Comparison of ENCODE assay signal across 33 cellular contexts in the genomic region with DNA sequence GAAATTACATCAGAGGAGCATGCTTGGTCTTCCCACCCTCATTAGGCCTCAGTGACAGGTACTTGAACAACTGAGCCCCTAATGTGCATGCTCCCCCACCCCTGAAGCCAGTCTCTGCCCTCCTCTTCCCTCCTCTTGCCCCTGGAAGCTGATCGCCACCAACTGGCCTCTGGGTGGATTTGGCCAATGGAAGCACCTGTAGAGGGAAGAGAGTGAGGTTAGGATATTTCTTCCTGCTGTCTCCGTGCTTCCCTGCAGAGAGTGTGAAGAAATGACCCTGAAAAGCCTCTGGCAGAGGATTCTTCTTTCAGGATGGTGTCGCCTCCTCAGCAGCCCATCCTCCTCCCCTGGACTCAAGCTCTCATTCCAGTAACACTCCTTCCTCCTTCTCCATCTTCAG. TPM values are rescaled to one million over a fixed set of nuclear protein-coding genes. Genes with fewer than 3 reads are reported as not detected.
"Had no signal": no experiment of that assay in that cellular context is flagged by ENCODE, and none has a peak within 500 bp of the region (broad histone marks: within the 10 kb centered on the region; RNA-seq: fewer than 3 reads in every experiment).

No MANE protein-coding gene starts in this region.

- H3K4me3 ChIP-seq: Peyer's patch, SJSA1 had no signal

- H3K4me3 Mint-ChIP-seq: activated CD4-positive, alpha-beta T cell treated with anti-CD3 and anti-CD28 coated beads for 36 hours; activated CD4-positive, alpha-beta T cell treated with anti-CD3 and anti-CD28 coated beads, Interleukin-2, amount 10 ng/mL, durations not matched to agents 7 days and 5 days; activated CD8-positive, alpha-beta T cell treated with anti-CD3 and anti-CD28 coated beads, Interleukin-2, amount 10 ng/mL, durations not matched to agents 7 days and 5 days; activated naive CD4-positive, alpha-beta T cell treated with anti-CD3 and anti-CD28 coated beads for 36 hours; activated naive CD8-positive, alpha-beta T cell treated with anti-CD3 and anti-CD28 coated beads, Interleukin-2, amount 50 U/mL, for 24 hours; activated T-cell treated with anti-CD3 and anti-CD28 coated beads, Interleukin-2, amount 50 U/mL, for 24 hours; brain; T-helper 1 cell treated with Interleukin-12 subunit alpha and Interleukin-12 subunit beta and Interleukin-4 antibody, amounts not matched to agents 30 μg/mL and 1 μg/mL, for 36 hours had no signal

- H3K9me3 Mint-ChIP-seq: activated CD4-positive, alpha-beta T cell treated with anti-CD3 and anti-CD28 coated beads, Interleukin-2, amount 10 ng/mL, durations not matched to agents 7 days and 5 days; activated naive CD4-positive, alpha-beta T cell treated with anti-CD3 and anti-CD28 coated beads for 36 hours; activated naive CD8-positive, alpha-beta T cell treated with anti-CD3 and anti-CD28 coated beads, Interleukin-2, amount 50 U/mL, for 24 hours; activated T-cell treated with anti-CD3 and anti-CD28 coated beads, Interleukin-2, amount 50 U/mL, for 24 hours; activated T-helper 2 cell treated with anti-CD3 and anti-CD28 coated beads, Interferon-gamma antibody, Interleukin-2, Interleukin-4, amounts not matched to agents 10 μg/mL and 5 μg/mL and 100 μg/mL, durations not matched to agents 14 hours and 24 hours and 36 hours; T-helper 1 cell treated with Interleukin-12 subunit alpha and Interleukin-12 subunit beta and Interleukin-4 antibody, amounts not matched to agents 30 μg/mL and 1 μg/mL, for 36 hours had no signal

- H3K27ac Mint-ChIP-seq: activated CD4-positive, alpha-beta T cell treated with anti-CD3 and anti-CD28 coated beads for 36 hours; activated CD4-positive, alpha-beta T cell treated with anti-CD3 and anti-CD28 coated beads, Interleukin-2, amount 10 ng/mL, durations not matched to agents 7 days and 5 days; activated CD8-positive, alpha-beta T cell treated with anti-CD3 and anti-CD28 coated beads, Interleukin-2, amount 10 ng/mL, durations not matched to agents 7 days and 5 days; activated naive CD4-positive, alpha-beta T cell treated with anti-CD3 and anti-CD28 coated beads for 36 hours; activated naive CD4-positive, alpha-beta T cell treated with anti-CD3 and anti-CD28 coated beads, Interleukin-2, amount 50 U/mL, for 72 hours; activated naive CD8-positive, alpha-beta T cell treated with anti-CD3 and anti-CD28 coated beads, Interleukin-2, amount 50 U/mL, for 24 hours; activated T-cell treated with anti-CD3 and anti-CD28 coated beads, Interleukin-2, amount 50 U/mL, for 24 hours; activated T-helper 2 cell treated with anti-CD3 and anti-CD28 coated beads, Interferon-gamma antibody, Interleukin-2, Interleukin-4, amounts not matched to agents 10 μg/mL and 5 μg/mL and 100 μg/mL, durations not matched to agents 14 hours and 24 hours and 36 hours; brain; T-helper 1 cell treated with Interleukin-12 subunit alpha and Interleukin-12 subunit beta and Interleukin-4 antibody, amounts not matched to agents 30 μg/mL and 1 μg/mL, for 36 hours had no signal

- H3K36me3 ChIP-seq: Peyer's patch, SJSA1 had no signal

- H3K36me3 Mint-ChIP-seq: brain had no signal

- H3K27ac ChIP-seq: KMS-11, Peyer's patch, SJSA1 had no signal

- H3K9ac ChIP-seq: KMS-11, SK-N-SH had no signal

- H3K4me2 ChIP-seq: KMS-11, SK-N-SH had no signal

- H3K4me1 ChIP-seq: SJSA1 had no signal

- H3K9me3 ChIP-seq: Peyer's patch, SJSA1, SK-N-SH had no signal

- DNase-seq: activated CD4-positive, alpha-beta T cell treated with anti-CD3 and anti-CD28 coated beads for 36 hours; activated CD4-positive, alpha-beta T cell treated with anti-CD3 and anti-CD28 coated beads, Interleukin-2, amount 10 ng/mL, durations not matched to agents 7 days and 5 days; activated CD4-positive, alpha-beta T cell treated with anti-CD3 and anti-CD28 coated beads, Interleukin-2, amount 50 U/mL, for 48 hours; activated CD8-positive, alpha-beta T cell treated with anti-CD3 and anti-CD28 coated beads, Interleukin-2, amount 10 ng/mL, durations not matched to agents 7 days and 5 days; activated gamma-delta T cell treated with Interleukin-2 at 50 U/mL for 16 hours; activated naive CD4-positive, alpha-beta T cell treated with anti-CD3 and anti-CD28 coated beads for 36 hours; activated naive CD8-positive, alpha-beta T cell treated with anti-CD3 and anti-CD28 coated beads, Interleukin-2, amount 50 U/mL, for 24 hours; activated T-cell treated with anti-CD3 and anti-CD28 coated beads, Interleukin-2, amount 50 U/mL, for 24 hours; anterior cingulate cortex; MM.1S; NCI-H1092 treated with DMSO at 0.1 percent for 48 hours; NCI-H1417 treated with DMSO at 0.1 percent for 48 hours; NCI-H187 treated with DMSO at 0.1 percent for 48 hours; NCI-H2081; NCI-H345; NCI-H510A; NCI-H526; NCI-H748 treated with DMSO at 0.1 percent for 48 hours; NK-92 treated with Interleukin-12 subunit alpha and Interleukin-12 subunit beta, amount 100 ng/mL, for 24 hours; PC-3; Peyer's patch; RPMI8226; SHP77 treated with DMSO at 0.1 percent for 48 hours; SK-N-SH had no signal

- FAIRE-seq: bronchial epithelial cell had no signal

- ATAC-seq: activated CD4-positive, alpha-beta T cell treated with anti-CD3 and anti-CD28 coated beads for 36 hours; activated CD4-positive, CD25-positive, alpha-beta regulatory T cell treated with anti-CD3 and anti-CD28 coated beads, Interleukin-2, amount 50 U/mL, for 24 hours; activated CD8-positive, alpha-beta T cell treated with anti-CD3 and anti-CD28 coated beads, Interleukin-2, amount 10 ng/mL, durations not matched to agents 7 days and 5 days; activated naive CD4-positive, alpha-beta T cell treated with anti-CD3 and anti-CD28 coated beads, Interleukin-2, amount 50 U/mL, for 72 hours; activated naive CD8-positive, alpha-beta T cell treated with anti-CD3 and anti-CD28 coated beads, Interleukin-2, amount 50 U/mL, for 24 hours; PC-3 had no signal

RNA-seq across cellular contexts. Expression of a gene that starts 5.9 kb away (rescaled TPM):
- total RNA-seq: activated CD4-positive, alpha-beta T cell treated with anti-CD3 and anti-CD28 coated beads for 36 hours; activated CD4-positive, alpha-beta T cell treated with anti-CD3 and anti-CD28 coated beads, Interleukin-2, amount 10 ng/mL, durations not matched to agents 7 days and 5 days; activated CD8-positive, alpha-beta T cell treated with anti-CD3 and anti-CD28 coated beads, Interleukin-2, amount 10 ng/mL, durations not matched to agents 7 days and 5 days; activated naive CD4-positive, alpha-beta T cell treated with anti-CD3 and anti-CD28 coated beads for 36 hours; activated naive CD4-positive, alpha-beta T cell treated with anti-CD3 and anti-CD28 coated beads, Interleukin-2, amount 50 U/mL, for 72 hours; activated T-helper 2 cell treated with anti-CD3 and anti-CD28 coated beads, Interferon-gamma antibody, Interleukin-2, Interleukin-4, amounts not matched to agents 10 μg/mL and 5 μg/mL and 100 μg/mL, durations not matched to agents 14 hours and 24 hours and 36 hours; bronchial epithelial cell; LHCN-M2; SJSA1 had no signal
- polyA plus RNA-seq: SK-N-SH had no signal
